ENCODE assay signal across 9 cellular contexts in the genomic region with DNA sequence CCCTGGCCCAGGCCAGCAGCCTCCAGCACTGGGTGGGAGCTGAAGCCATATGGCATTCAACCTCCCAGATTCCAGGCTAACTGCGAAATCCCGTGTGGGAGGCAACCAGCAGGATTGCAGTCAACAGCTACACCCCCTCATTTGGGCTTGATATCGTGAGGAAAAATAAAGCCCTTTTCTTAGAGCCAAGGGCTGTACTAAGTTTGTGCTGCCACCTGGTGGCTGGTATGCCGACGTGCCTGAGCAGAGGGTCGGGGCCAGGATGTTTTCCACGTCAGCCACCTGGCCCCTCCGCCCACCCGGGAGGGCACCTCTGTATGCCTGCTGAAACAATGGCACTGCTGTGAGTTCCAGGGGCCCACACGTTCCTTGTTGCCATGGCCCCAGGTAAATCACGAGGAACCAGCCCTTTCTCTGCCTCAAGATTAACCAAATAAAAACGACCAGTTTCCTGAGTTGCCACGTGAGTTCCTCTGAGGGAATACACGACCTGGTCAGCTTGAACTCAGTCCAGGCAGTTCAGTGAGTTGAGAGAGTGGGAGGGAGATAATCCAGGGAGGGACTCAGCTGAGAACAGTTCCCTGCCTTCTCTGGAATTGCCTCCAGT. TPM values are rescaled to one million over a fixed set of nuclear protein-coding genes. Genes with fewer than 3 reads are reported as not detected.
DNase-seq lines count a peak whose midpoint lies in the region; ATAC-seq lines count a peak whose summit lies in the region.
"Had no signal": no experiment of that assay in that cellular context is flagged by ENCODE, and none has a peak within 500 bp of the region (broad histone marks: within the 10 kb centered on the region; RNA-seq: fewer than 3 reads in every experiment).

No MANE protein-coding gene starts in this region.

- no peaks in the 10 kb centered on the region for H3K36me3 Mint-ChIP-seq in activated CD8-positive, alpha-beta T cell treated with anti-CD3 and anti-CD28 coated beads, Interleukin-2, amount 10 ng/mL, durations not matched to agents 7 days and 5 days (ENCODE audit: low read depth)
- no peaks in the 10 kb centered on the region for H3K36me3 Mint-ChIP-seq in memory B cell

- peaks cover 4% of the 10 kb centered on the region for H3K4me1 ChIP-seq in effector memory CD4-positive, alpha-beta T cell (ENCODE audit: control insufficient read depth, insufficient read depth, low read length, poor library complexity, severe bottlenecking)

- peak; percentile 80 for ATAC-seq in activated CD8-positive, alpha-beta T cell treated with anti-CD3 and anti-CD28 coated beads, Interleukin-2, amount 10 ng/mL, durations not matched to agents 7 days and 5 days
- ATAC-seq in memory B cell (ENCODE audit: low read depth): peak; percentile 77

- CTCF ChIA-PET in activated CD8-positive, alpha-beta T cell treated with anti-CD3 and anti-CD28 coated beads, Interleukin-2, amount 10 ng/mL, durations not matched to agents 7 days and 5 days (lab: Charles Lee): interaction anchor here (0.7 to 4.6 kb wide), 13 partner anchors 9 to 165 kb away, joined by 3 to 58 read pairs (median 5); a partner anchor contains a TSS

- no peak overlapping the region for H3K4me3 ChIP-seq in effector memory CD4-positive, alpha-beta T cell (ENCODE audit: insufficient read depth, low read depth, low read length, poor library complexity, severe bottlenecking)

- DNase-seq in NCI-H2196 (lab: John Stamatoyannopoulos, UW; ENCODE audit: unreplicated experiment): peak; percentile 34
- no peak for DNase-seq in NCI-H2196 treated with DMSO at 0.1 percent for 48 hours (lab: John Stamatoyannopoulos, UW; ENCODE audit: unreplicated experiment)
- DNase-seq in NCI-H2171 treated with DMSO at 0.1 percent for 48 hours (lab: John Stamatoyannopoulos, UW): peak; percentile 54
- peak; percentile 70 for DNase-seq in activated CD8-positive, alpha-beta T cell treated with anti-CD3 and anti-CD28 coated beads, Interleukin-2, amount 10 ng/mL, durations not matched to agents 7 days and 5 days
- DNase-seq in effector memory CD4-positive, alpha-beta T cell: peak; percentile 22 to 47 (median 29)
- DNase-seq in memory B cell (ENCODE audit: low spot score in 2 of 2): peak; percentile 36 to 54
- DNase-seq in stimulated activated CD8-positive, alpha-beta memory T cell treated with anti-CD3 and anti-CD28 coated beads, Interleukin-15, amount 100 ng/mL, for 24 hours (ENCODE audit: low read depth): peak; percentile 36
- no peak for DNase-seq in OCI-M2 (lab: John Stamatoyannopoulos, UW; ENCODE audit: unreplicated experiment)

- H3K9me3 ChIP-seq in effector memory CD4-positive, alpha-beta T cell (ENCODE audit: control insufficient read depth, low read length): no peaks in the 10 kb centered on the region

- H3K27ac ChIP-seq in effector memory CD4-positive, alpha-beta T cell (ENCODE audit: insufficient read depth, low read length, poor library complexity, severe bottlenecking): no peak overlapping the region

- peaks cover 3% of the 10 kb centered on the region for H3K4me1 Mint-ChIP-seq in activated CD8-positive, alpha-beta T cell treated with anti-CD3 and anti-CD28 coated beads, Interleukin-2, amount 10 ng/mL, durations not matched to agents 7 days and 5 days (ENCODE audit: low read depth)
- H3K4me1 Mint-ChIP-seq in memory B cell: no peaks in the 10 kb centered on the region

- no peaks in the 10 kb centered on the region for H3K36me3 ChIP-seq in effector memory CD4-positive, alpha-beta T cell (ENCODE audit: control insufficient read depth, insufficient read depth, low read length)

- peaks cover 12% of the 10 kb centered on the region for H3K27me3 Mint-ChIP-seq in activated CD8-positive, alpha-beta T cell treated with anti-CD3 and anti-CD28 coated beads, Interleukin-2, amount 10 ng/mL, durations not matched to agents 7 days and 5 days (ENCODE audit: low read depth)
- H3K27me3 Mint-ChIP-seq in memory B cell: peaks cover 11% of the 10 kb centered on the region

- POLR2A ChIA-PET in activated CD8-positive, alpha-beta T cell treated with anti-CD3 and anti-CD28 coated beads, Interleukin-2, amount 10 ng/mL, durations not matched to agents 7 days and 5 days (lab: Charles Lee): interaction anchor here (0.6 kb wide), 2 partner anchors 180 to 1441 kb away, joined by 3 to 4 read pairs; no protein-coding TSS in a partner anchor

- H3K27ac Mint-ChIP-seq in activated CD8-positive, alpha-beta T cell treated with anti-CD3 and anti-CD28 coated beads, Interleukin-2, amount 10 ng/mL, durations not matched to agents 7 days and 5 days: no peak overlapping the region
- no peak overlapping the region for H3K27ac Mint-ChIP-seq in memory B cell

- no peak overlapping the region for H3K4me3 Mint-ChIP-seq in activated CD8-positive, alpha-beta T cell treated with anti-CD3 and anti-CD28 coated beads, Interleukin-2, amount 10 ng/mL, durations not matched to agents 7 days and 5 days
- H3K4me3 Mint-ChIP-seq in memory B cell: peak overlapping the region; percentile 53

- H3K9me3 Mint-ChIP-seq in activated CD8-positive, alpha-beta T cell treated with anti-CD3 and anti-CD28 coated beads, Interleukin-2, amount 10 ng/mL, durations not matched to agents 7 days and 5 days (ENCODE audit: insufficient read depth): no peaks in the 10 kb centered on the region
- H3K9me3 Mint-ChIP-seq in memory B cell: no peaks in the 10 kb centered on the region

- H3K27me3 ChIP-seq in effector memory CD4-positive, alpha-beta T cell (replicated peaks; ENCODE audit: control insufficient read depth, insufficient read depth, low read length, poor library complexity, severe bottlenecking): no peaks in the 10 kb centered on the region

RNA-seq across cellular contexts. Expression of a gene that starts 9.0 kb away (rescaled TPM):
- not detected for total RNA-seq in activated CD8-positive, alpha-beta T cell treated with anti-CD3 and anti-CD28 coated beads, Interleukin-2, amount 10 ng/mL, durations not matched to agents 7 days and 5 days

RNA-seq across cellular contexts. Expression of a gene that starts 54.6 kb away (rescaled TPM):
- total RNA-seq in activated CD8-positive, alpha-beta T cell treated with anti-CD3 and anti-CD28 coated beads, Interleukin-2, amount 10 ng/mL, durations not matched to agents 7 days and 5 days: not detected
- total RNA-seq: urinary bladder had no signal

Comparison
In these comparisons a context has a peak if more than half of its experiments do, and no peak if none do; other contexts are left out.
1. DNase-seq: peak in NCI-H2196 (single experiment), NCI-H2171 treated with DMSO at 0.1 percent for 48 hours (single experiment), activated CD8-positive, alpha-beta T cell treated with anti-CD3 and anti-CD28 coated beads, Interleukin-2, amount 10 ng/mL, durations not matched to agents 7 days and 5 days (single experiment), effector memory CD4-positive, alpha-beta T cell (3 of 3), memory B cell (2 of 2) and stimulated activated CD8-positive, alpha-beta memory T cell treated with anti-CD3 and anti-CD28 coated beads, Interleukin-15, amount 100 ng/mL, for 24 hours (single experiment); none in NCI-H2196 treated with DMSO at 0.1 percent for 48 hours (single experiment) and OCI-M2 (single experiment).